ENCODE assay signal across 8 cellular contexts in the genomic region with DNA sequence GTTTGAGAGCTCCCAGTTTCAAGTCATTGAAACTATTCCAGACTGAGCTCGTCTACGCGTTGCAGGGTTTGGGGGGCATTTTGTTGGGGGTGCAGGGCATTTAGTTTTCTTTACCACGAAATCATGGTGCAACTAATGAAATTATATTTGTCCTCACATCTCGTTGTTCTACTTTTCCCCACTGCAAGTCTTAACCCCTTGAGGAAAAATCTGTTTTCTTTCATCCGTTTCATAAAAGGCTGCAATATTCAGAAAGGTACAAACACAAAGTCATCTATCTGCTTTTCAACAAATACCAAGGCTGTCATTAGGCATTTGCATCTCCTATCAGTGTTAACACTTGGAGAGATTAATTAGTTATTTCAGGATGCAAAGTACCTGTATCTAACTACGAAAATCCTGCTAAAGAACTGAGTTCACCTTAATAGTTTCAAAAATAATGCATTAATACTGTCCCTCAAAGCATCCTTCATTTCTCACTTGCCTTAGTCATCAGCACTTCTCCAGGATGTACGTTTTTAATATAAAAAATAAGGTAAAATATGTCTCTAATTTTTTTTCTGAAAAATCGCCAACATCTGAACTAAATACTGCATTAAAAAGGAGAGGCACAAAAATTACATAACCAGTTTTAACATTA. TPM values are rescaled to one million over a fixed set of nuclear protein-coding genes. Genes with fewer than 3 reads are reported as not detected.
DNase-seq lines count a peak whose midpoint lies in the region; ATAC-seq and TF ChIP-seq lines count a peak whose summit lies in the region.

No MANE protein-coding gene starts in this region.

- H3K27me3 ChIP-seq in iPS DF 6.9 (ENCODE audit: control insufficient read depth, insufficient read depth, low read length), result no peaks in the 10 kb centered on the region
- no peaks in the 10 kb centered on the region for H3K27me3 ChIP-seq in stomach

- H3K4me1 Mint-ChIP-seq in activated CD4-positive, alpha-beta memory T cell treated with anti-CD3 and anti-CD28 coated beads, Interleukin-2, amount 10 ng/mL, durations not matched to agents 7 days and 5 days, result peaks cover 36% of the 10 kb centered on the region

- peak overlapping the region; percentile 44; the same call in 1 of the 2 replicates for H3K4me3 ChIP-seq in iPS DF 6.9 (ENCODE audit: low read length)
- peak overlapping the region; percentile 63 to 76 (median 70) for H3K4me3 ChIP-seq in stomach

- ATAC-seq in HG03342 (IDR thresholded peaks at IDR 0.05; ENCODE audit: unreplicated experiment) (no peak), GM19452 (IDR thresholded peaks at IDR 0.05; ENCODE audit: unreplicated experiment) (no peak)

- peaks cover 42% of the 10 kb centered on the region for H3K36me3 Mint-ChIP-seq in activated CD4-positive, alpha-beta memory T cell treated with anti-CD3 and anti-CD28 coated beads, Interleukin-2, amount 10 ng/mL, durations not matched to agents 7 days and 5 days (ENCODE audit: low read depth)

- H3K27ac ChIP-seq in iPS DF 6.9 (ENCODE audit: low read length), result no peak overlapping the region
- peak overlapping the region; percentile 87 to 99 (median 99) for H3K27ac ChIP-seq in stomach

- H3K27ac Mint-ChIP-seq in activated CD4-positive, alpha-beta memory T cell treated with anti-CD3 and anti-CD28 coated beads, Interleukin-2, amount 10 ng/mL, durations not matched to agents 7 days and 5 days, result peak overlapping the region; percentile 97

- POLR2A ChIA-PET in activated CD4-positive, alpha-beta memory T cell treated with anti-CD3 and anti-CD28 coated beads, Interleukin-2, amount 10 ng/mL, durations not matched to agents 7 days and 5 days (lab: Charles Lee), result interaction anchor here (0.6 to 3.6 kb wide), 30 partner anchors 9 to 971 kb away, joined by 3 to 184 read pairs (median 6); a partner anchor contains a TSS

- H3K4me3 Mint-ChIP-seq in activated CD4-positive, alpha-beta memory T cell treated with anti-CD3 and anti-CD28 coated beads, Interleukin-2, amount 10 ng/mL, durations not matched to agents 7 days and 5 days, result peak overlapping the region; percentile 87

- DNase-seq in NCI-H2029 treated with DMSO at 0.1 percent for 48 hours (lab: John Stamatoyannopoulos, UW) (peak; percentile 81), NCI-H2029 (lab: John Stamatoyannopoulos, UW) (no peak), iPS DF 6.9 (ENCODE audit: low read depth, low spot score) (no peak), stomach (no peak), islet precursor cell (no peak)
- DNase-seq in activated CD4-positive, alpha-beta memory T cell treated with anti-CD3 and anti-CD28 coated beads, Interleukin-2, amount 10 ng/mL, durations not matched to agents 7 days and 5 days, result no peak

- TF ChIP-seq POLR2A in stomach (IDR thresholded peaks at IDR 0.05), result peak in 2 of 4 donors; percentile 64 to 68

- CTCF ChIA-PET in activated CD4-positive, alpha-beta memory T cell treated with anti-CD3 and anti-CD28 coated beads, Interleukin-2, amount 10 ng/mL, durations not matched to agents 7 days and 5 days (lab: Charles Lee), result interaction anchor here (0.9 to 1.4 kb wide), 5 partner anchors 9 to 101 kb away, joined by 3 to 5 read pairs (median 4); no protein-coding TSS in a partner anchor

- TF ChIP-seq EP300 in stomach (IDR thresholded peaks at IDR 0.05), result no peak

- H3K36me3 ChIP-seq in iPS DF 6.9 (ENCODE audit: control insufficient read depth, insufficient read depth, low read length) (no peaks in the 10 kb centered on the region), stomach (peaks cover 0 to 20% (median 17%) of the 10 kb centered on the region in 4 donors)

- no peaks in the 10 kb centered on the region for H3K27me3 Mint-ChIP-seq in activated CD4-positive, alpha-beta memory T cell treated with anti-CD3 and anti-CD28 coated beads, Interleukin-2, amount 10 ng/mL, durations not matched to agents 7 days and 5 days

- intact Hi-C loops in stomach (cut with DNase I; ENCODE audit: low total_unique reads), result loop anchor here (10.0 kb wide), 1 partner anchor 276 kb away; no protein-coding TSS in a partner anchor

- TF ChIP-seq CTCF in stomach (IDR thresholded peaks at IDR 0.05), result no peak

- WGBS in iPS DF 6.9 (ENCODE audit: insufficient coverage, insufficient read length), result no CpG with 5 or more reads among the region's 9 CpGs
- 0 to 1% (median 0%) methylated on average over 9 of the region's 9 CpGs for WGBS in stomach, 5 donors

- H3K9me3 ChIP-seq in iPS DF 6.9 (ENCODE audit: control insufficient read depth, insufficient read depth, low read length) (no peaks in the 10 kb centered on the region), stomach (no peaks in the 10 kb centered on the region)

- no peaks in the 10 kb centered on the region for H3K9me3 Mint-ChIP-seq in activated CD4-positive, alpha-beta memory T cell treated with anti-CD3 and anti-CD28 coated beads, Interleukin-2, amount 10 ng/mL, durations not matched to agents 7 days and 5 days

- H3K4me1 ChIP-seq in iPS DF 6.9 (ENCODE audit: control insufficient read depth, insufficient read depth, low read length) (no peaks in the 10 kb centered on the region), stomach (peaks cover 0 to 44% (median 29%) of the 10 kb centered on the region in 4 donors)

RNA-seq across cellular contexts. Expression of a gene that starts 1.9 kb away (rescaled TPM):
- 10 to 100 TPM; 46.5 to 47.1 TPM for total RNA-seq in activated CD4-positive, alpha-beta memory T cell treated with anti-CD3 and anti-CD28 coated beads, Interleukin-2, amount 10 ng/mL, durations not matched to agents 7 days and 5 days
- 100 to 1,000 TPM in 1 of 5 donors, 10 to 100 TPM in 3, 1 to 10 TPM in 1; 8.7 to 188 (median 44.6) TPM for total RNA-seq in stomach
- 10 to 100 TPM; 16.4 to 26.0 (median 24.1) TPM for polyA plus RNA-seq in stomach
